ENCODE assay signal across 8 cellular contexts in genomic region chr19:40662925-40663711, GRCh38. TPM values are rescaled to one million over a fixed set of nuclear protein-coding genes. Genes with fewer than 3 reads are reported as not detected.
DNase-seq lines count a peak whose midpoint lies in the region; ATAC-seq, FAIRE-seq and TF ChIP-seq lines count a peak whose summit lies in the region.

No MANE protein-coding gene starts in this region.

- TF ChIP-seq EP300 in suprapubic skin (IDR thresholded peaks at IDR 0.05), result no peak

- ATAC-seq in omental fat pad (ENCODE audit: low FRiP score), result peak; percentile 78

- peaks cover 16% of the 10 kb centered on the region for H3K36me3 ChIP-seq in MG63
- peaks cover 11% of the 10 kb centered on the region for H3K36me3 ChIP-seq in suprapubic skin

- H3K36me3 Mint-ChIP-seq in activated naive CD4-positive, alpha-beta T cell treated with anti-CD3 and anti-CD28 coated beads, Interleukin-2, amount 50 U/mL, for 24 hours, result peaks cover 3% of the 10 kb centered on the region

- no peak for FAIRE-seq in H54 (lab: Jason Lieb, UNC)

- H3K4me1 Mint-ChIP-seq in activated naive CD4-positive, alpha-beta T cell treated with anti-CD3 and anti-CD28 coated beads, Interleukin-2, amount 50 U/mL, for 24 hours, result peaks cover 16% of the 10 kb centered on the region

- under 1% methylated on average over 46 of the region's 62 CpGs for WGBS in suprapubic skin

- H3K9me3 Mint-ChIP-seq in activated naive CD4-positive, alpha-beta T cell treated with anti-CD3 and anti-CD28 coated beads, Interleukin-2, amount 50 U/mL, for 24 hours, result no peaks in the 10 kb centered on the region

- peak overlapping the region; percentile 60 for H3K4me3 ChIP-seq in MG63
- H3K4me3 ChIP-seq in suprapubic skin, result peak overlapping the region; percentile 72

- TF ChIP-seq POLR2A in H54 (IDR thresholded peaks at IDR 0.05; ENCODE audit: low read depth, low read length), result no peak
- TF ChIP-seq POLR2A in suprapubic skin (IDR thresholded peaks at IDR 0.05), result peak in 1 of 2 donors; percentile 6

- peak overlapping the region; percentile 80 for H3K4me3 Mint-ChIP-seq in activated naive CD4-positive, alpha-beta T cell treated with anti-CD3 and anti-CD28 coated beads, Interleukin-2, amount 50 U/mL, for 24 hours

- H3K9me3 ChIP-seq in MG63 (no peaks in the 10 kb centered on the region), suprapubic skin (no peaks in the 10 kb centered on the region)

- TF ChIP-seq CTCF in omental fat pad (IDR thresholded peaks at IDR 0.05) (no peak), suprapubic skin (IDR thresholded peaks at IDR 0.05) (peak in 1 of 2 donors; percentile 98)

- no peaks in the 10 kb centered on the region for H3K27me3 Mint-ChIP-seq in activated naive CD4-positive, alpha-beta T cell treated with anti-CD3 and anti-CD28 coated beads, Interleukin-2, amount 50 U/mL, for 24 hours

- peaks cover 27% of the 10 kb centered on the region for H3K4me1 ChIP-seq in suprapubic skin

- H3K27me3 ChIP-seq in MG63, result no peaks in the 10 kb centered on the region
- H3K27me3 ChIP-seq in suprapubic skin, result no peaks in the 10 kb centered on the region

- peak; percentile 84 for DNase-seq in ELR (ENCODE audit: low read depth)
- peak; percentile 93 for DNase-seq in H54 (ENCODE audit: insufficient read length, low spot score)
- DNase-seq in MG63, result peak; percentile 89
- peak; percentile 80 for DNase-seq in SK-N-DZ (ENCODE audit: low spot score)
- DNase-seq in glomerular visceral epithelial cell (ENCODE audit: extremely low spot score), result peak; percentile 87
- peak; percentile 85 for DNase-seq in omental fat pad (ENCODE audit: low spot score)
- peak; percentile 94 to 95 for DNase-seq in suprapubic skin (ENCODE audit: low spot score in 2 of 2)

- peak overlapping the region; percentile 80 for H3K27ac ChIP-seq in suprapubic skin

- H3K27ac Mint-ChIP-seq in activated naive CD4-positive, alpha-beta T cell treated with anti-CD3 and anti-CD28 coated beads, Interleukin-2, amount 50 U/mL, for 24 hours, result peak overlapping the region; percentile 89

RNA-seq across cellular contexts. Expression of gene NUMBL, which starts 27.3 kb away (rescaled TPM):
- total RNA-seq in MG63 (2014; rRNA removed; shearing (Covaris generic); ENCODE audit: low replicate concordance), result 42.1 and 42.8 TPM in 2 replicates
- 13.1 and 34.2 TPM in 2 replicates for polyA plus RNA-seq in SK-N-DZ (2014; cell fraction: cytosol; rRNA removed)
- polyA plus RNA-seq in SK-N-DZ (2014; cell fraction: nucleus; rRNA removed), result 12.6 and 32.3 TPM in 2 replicates
- total RNA-seq in omental fat pad, result 100 to 1,000 TPM in 1 of 4 donors, 10 to 100 TPM in 3; 38.2 to 143 (median 45.3) TPM
- total RNA-seq in suprapubic skin, result 10 to 100 TPM; 20.5 to 38.2 (median 29.3) TPM

RNA-seq across cellular contexts. Expression of gene COQ8B, which starts 53.6 kb away (rescaled TPM):
- 44.6 and 462 TPM in 2 replicates for total RNA-seq in MG63 (2014; rRNA removed; shearing (Covaris generic); ENCODE audit: low replicate concordance)
- 44.2 and 50.1 TPM in 2 replicates for polyA plus RNA-seq in SK-N-DZ (2014; cell fraction: cytosol; rRNA removed)
- polyA plus RNA-seq in SK-N-DZ (2014; cell fraction: nucleus; rRNA removed), result 60.6 and 62.4 TPM in 2 replicates
- total RNA-seq in omental fat pad (10 to 100 TPM; 22.1 to 38.8 (median 28.1) TPM), suprapubic skin (10 to 100 TPM; 31.2 to 53.8 (median 39.3) TPM)

RNA-seq across cellular contexts. Expression of gene ITPKC, which starts 53.8 kb away (rescaled TPM):
- 22.3 and 23.8 TPM in 2 replicates for total RNA-seq in MG63 (2014; rRNA removed; shearing (Covaris generic); ENCODE audit: low replicate concordance)
- 5.7 and 5.9 TPM in 2 replicates for polyA plus RNA-seq in SK-N-DZ (2014; cell fraction: cytosol; rRNA removed)
- 5.1 and 5.7 TPM in 2 replicates for polyA plus RNA-seq in SK-N-DZ (2014; cell fraction: nucleus; rRNA removed)
- 100 to 1,000 TPM in 2 of 4 donors, 10 to 100 TPM in 2; 39.3 to 118 (median 91.9) TPM for total RNA-seq in omental fat pad
- 10 to 100 TPM; 52.9 to 93.8 (median 70.9) TPM for total RNA-seq in suprapubic skin

Comparison
In these comparisons a context has a peak if more than half of its experiments do, and no peak if none do; other contexts are left out.
1. Peak in every context shown above with its lines: DNase-seq, ATAC-seq, H3K4me3 ChIP-seq and H3K27ac ChIP-seq.